ENCODE assay signal across 1 cellular context in genomic region chr12:31591308-31591901, GRCh38.
A peak's percentile ranks its signal among the peaks of the same experiment; 100 is the strongest.
TF ChIP-seq lines count a peak whose summit lies in the region.

No MANE protein-coding gene starts in this region.

TF ChIP-seq in HepG2, 621 proteins besides CTCF, POLR2A, EP300 and RAD21 (continued from another document and continues in another):
- TF ChIP-seq KDM4B (CRISPR knock-in tag; IDR thresholded peaks at IDR 0.05) (no peak), PRMT3 (CRISPR knock-in tag; IDR thresholded peaks at IDR 0.05; ENCODE audit: borderline replicate concordance, low read depth) (no peak), PAX8 (CRISPR knock-in tag; IDR thresholded peaks at IDR 0.05; ENCODE audit: borderline replicate concordance) (no peak), MXD1 (CRISPR knock-in tag; IDR thresholded peaks at IDR 0.05) (no peak), ZNF101 (CRISPR knock-in tag; IDR thresholded peaks at IDR 0.05; ENCODE audit: borderline replicate concordance, low read depth) (no peak), ZBTB42 (CRISPR knock-in tag; IDR thresholded peaks at IDR 0.05) (no peak), ZBTB1 (CRISPR knock-in tag; IDR thresholded peaks at IDR 0.05; ENCODE audit: borderline replicate concordance) (no peak), KDM5A (IDR thresholded peaks at IDR 0.05; ENCODE audit: borderline replicate concordance, low read length) (peak; percentile 45; the same call in 1 of the 2 replicates), GLMP (CRISPR knock-in tag; IDR thresholded peaks at IDR 0.05; ENCODE audit: borderline replicate concordance) (no peak), PRDM4 (CRISPR knock-in tag; IDR thresholded peaks at IDR 0.05; ENCODE audit: borderline replicate concordance) (no peak), ZNF281 (CRISPR knock-in tag; IDR thresholded peaks at IDR 0.05; ENCODE audit: borderline replicate concordance) (no peak), FLYWCH1 (CRISPR knock-in tag; IDR thresholded peaks at IDR 0.05) (no peak), ZBTB38 (CRISPR knock-in tag; IDR thresholded peaks at IDR 0.05) (no peak), TFDP1 (CRISPR knock-in tag; IDR thresholded peaks at IDR 0.05; ENCODE audit: borderline replicate concordance) (no peak), ZFP91 (CRISPR knock-in tag; IDR thresholded peaks at IDR 0.05; ENCODE audit: borderline replicate concordance) (peak; percentile 34), SNRNP70 (IDR thresholded peaks at IDR 0.05; ENCODE audit: low read depth, low read length) (no peak), LRRFIP1 (CRISPR knock-in tag; conservative IDR thresholded peaks at IDR 0.05) (no peak), RBFOX2 (IDR thresholded peaks at IDR 0.05; ENCODE audit: low read depth, low read length) (no peak), CEBPZ (IDR thresholded peaks at IDR 0.05; ENCODE audit: low read length) (no peak), FOXC1 (CRISPR knock-in tag; IDR thresholded peaks at IDR 0.05; ENCODE audit: borderline replicate concordance) (no peak; the same call in 1 of the 2 replicates), ZNF720 (CRISPR knock-in tag; IDR thresholded peaks at IDR 0.05) (no peak), AKAP8 (CRISPR knock-in tag; IDR thresholded peaks at IDR 0.05) (0 out of 2 replicates have a peak, but pooled peaks have one; percentile 26), REXO4 (CRISPR knock-in tag; IDR thresholded peaks at IDR 0.05; ENCODE audit: borderline replicate concordance) (no peak), MAX (IDR thresholded peaks at IDR 0.05) (0 out of 2 replicates have a peak, but pooled peaks have one; percentile 0), ZNF652 (CRISPR knock-in tag; IDR thresholded peaks at IDR 0.05; ENCODE audit: borderline replicate concordance, low read depth) (no peak), ZNF460 (CRISPR knock-in tag; IDR thresholded peaks at IDR 0.05; ENCODE audit: borderline replicate concordance) (no peak), SATB2 (CRISPR knock-in tag; IDR thresholded peaks at IDR 0.05) (no peak), HMG20A (CRISPR knock-in tag; IDR thresholded peaks at IDR 0.05; ENCODE audit: borderline replicate concordance) (no peak; the same call in 1 of the 2 replicates), AFF4 (CRISPR knock-in tag; IDR thresholded peaks at IDR 0.05) (no peak), MED8 (CRISPR knock-in tag; IDR thresholded peaks at IDR 0.05; ENCODE audit: insufficient replicate concordance) (no peak), CCDC6 (CRISPR knock-in tag; IDR thresholded peaks at IDR 0.05) (no peak; the same call in 1 of the 2 replicates), ZNF784 (CRISPR knock-in tag; IDR thresholded peaks at IDR 0.05; ENCODE audit: borderline replicate concordance) (no peak), FOXA1 (IDR thresholded peaks at IDR 0.05) (no peak), FOXA1 (CRISPR knock-in tag; IDR thresholded peaks at IDR 0.05) (0 out of 2 replicates have a peak, but pooled peaks have one; percentile 42), SPEN (CRISPR knock-in tag; IDR thresholded peaks at IDR 0.05; ENCODE audit: low read depth) (0 out of 2 replicates have a peak, but pooled peaks have one; percentile 39), SRSF4 (IDR thresholded peaks at IDR 0.05; ENCODE audit: low read depth, low read length, poor library complexity, severe bottlenecking) (no peak), KDM2A (CRISPR knock-in tag; IDR thresholded peaks at IDR 0.05; ENCODE audit: borderline replicate concordance, low read depth) (peak; percentile 67), GTF2F1 (IDR thresholded peaks at IDR 0.05; ENCODE audit: low read length) (no peak)
